Comparison of ENCODE assay signal across 8 cellular contexts in the genomic region with DNA sequence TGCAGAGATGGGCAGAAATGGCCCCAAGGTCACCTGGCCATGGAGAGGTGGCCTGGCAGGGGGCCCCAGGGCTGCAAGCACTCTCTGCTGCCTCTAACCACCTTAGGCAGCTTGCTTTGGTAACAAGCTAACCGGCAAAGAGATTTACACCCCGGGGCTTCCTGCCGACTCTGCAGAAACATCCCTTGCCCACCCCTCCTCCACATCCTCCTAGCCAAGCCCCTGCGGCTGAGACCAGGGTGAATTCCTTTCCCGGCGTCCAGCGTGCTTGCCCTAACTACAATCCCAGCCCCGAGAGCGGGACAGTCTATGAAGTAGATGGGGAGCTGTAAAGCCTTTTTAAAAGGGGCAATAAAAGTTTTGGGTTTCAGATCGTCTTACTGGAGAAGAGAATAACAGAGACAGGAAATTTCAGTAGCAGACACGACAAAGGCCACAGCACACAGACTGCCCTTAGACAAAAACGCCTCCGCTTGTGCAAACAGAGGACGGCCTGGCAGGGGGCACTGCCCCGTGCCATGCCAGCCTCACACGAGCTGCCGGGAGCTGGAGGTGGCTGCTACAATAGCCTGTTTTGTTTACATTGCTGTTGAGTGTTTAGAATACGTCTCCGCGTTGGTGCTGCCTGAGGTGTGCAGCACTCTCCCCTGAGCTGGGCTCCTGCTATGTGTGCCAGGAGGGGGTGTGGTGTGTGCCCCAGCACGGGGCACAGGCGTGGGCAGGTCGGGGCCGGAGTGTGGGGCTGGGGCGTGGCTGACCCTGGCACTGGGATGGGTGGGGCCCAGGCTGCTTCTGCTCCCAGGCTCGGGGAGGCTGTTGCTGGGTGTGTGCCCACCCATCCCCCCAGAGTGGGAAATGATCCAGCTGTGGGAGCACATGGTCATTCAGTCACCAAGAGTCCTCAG. TPM values are rescaled to one million over a fixed set of nuclear protein-coding genes. Genes with fewer than 3 reads are reported as not detected.
DNase-seq lines count a peak whose midpoint lies in the region; ATAC-seq and TF ChIP-seq lines count a peak whose summit lies in the region.

No MANE protein-coding gene starts in this region.

- H3K4me3 ChIP-seq in suprapubic skin = peak overlapping the region; percentile 9

- H3K4me3 Mint-ChIP-seq in T-helper 17 cell = peak overlapping the region; percentile 79

- TF ChIP-seq EP300 in suprapubic skin (IDR thresholded peaks at IDR 0.05) = no peak

- H3K27me3 ChIP-seq in suprapubic skin = peaks cover 10% of the 10 kb centered on the region

- ATAC-seq in T-helper 17 cell (peak; percentile 50), HG03095 (IDR thresholded peaks at IDR 0.05; ENCODE audit: unreplicated experiment) (no peak)

- DNase-seq in Ammon's horn (ENCODE audit: low spot score) (peak; percentile 60), HUDEP-2 (lab: John Stamatoyannopoulos, UW; ENCODE audit: unreplicated experiment in 76 of 76) (peak in 71 of 76 experiments; percentile 25 to 88 (median 77)), T-helper 17 cell (no peak), iPS-NIHi7 (ENCODE audit: extremely low spot score) (peak; percentile 88), suprapubic skin (ENCODE audit: low spot score in 2 of 2) (no peak), HuH-7.5 (ENCODE audit: low spot score) (no peak)
- DNase-seq in effector CD4-positive, alpha-beta T cell = no peak

- peak overlapping the region; percentile 79 for H3K27ac Mint-ChIP-seq in T-helper 17 cell

- H3K4me1 ChIP-seq in suprapubic skin = peaks cover 28% of the 10 kb centered on the region

- H3K27ac ChIP-seq in suprapubic skin = no peak overlapping the region

- no peaks in the 10 kb centered on the region for H3K9me3 ChIP-seq in T-helper 17 cell (ENCODE audit: control insufficient read depth, low read length, poor library complexity, severe bottlenecking)
- H3K9me3 ChIP-seq in suprapubic skin = no peaks in the 10 kb centered on the region

- no peaks in the 10 kb centered on the region for H3K36me3 Mint-ChIP-seq in T-helper 17 cell (ENCODE audit: low read depth)

- 6% methylated on average over 20 of the region's 26 CpGs for WGBS in suprapubic skin

- no peaks in the 10 kb centered on the region for H3K27me3 Mint-ChIP-seq in T-helper 17 cell

- no peak for TF ChIP-seq POLR2A in suprapubic skin (IDR thresholded peaks at IDR 0.05)

- peaks cover 6% of the 10 kb centered on the region for H3K4me1 Mint-ChIP-seq in T-helper 17 cell

- no peaks in the 10 kb centered on the region for H3K36me3 ChIP-seq in suprapubic skin

- no peak for TF ChIP-seq CTCF in suprapubic skin (IDR thresholded peaks at IDR 0.05)

RNA-seq across cellular contexts. Expression of a gene that starts 15.3 kb away (rescaled TPM):
- total RNA-seq in T-helper 17 cell (not detected), suprapubic skin (not detected)

RNA-seq across cellular contexts. Expression of a gene that starts 25.1 kb away (rescaled TPM):
- total RNA-seq in T-helper 17 cell = not detected
- under 1 TPM; 0.16 to 0.85 (median 0.46) TPM for total RNA-seq in suprapubic skin

RNA-seq across cellular contexts. Expression of a gene that starts 30.5 kb away (rescaled TPM):
- total RNA-seq in T-helper 17 cell = 1 to 10 TPM; 1.5 to 3.4 TPM
- 1 to 10 TPM in 1 of 4 donors, under 1 TPM in 3; 0.29 to 3.7 (median 0.49) TPM for total RNA-seq in suprapubic skin

RNA-seq across cellular contexts. Expression of a gene that starts 49.7 kb away (rescaled TPM):
- total RNA-seq in T-helper 17 cell (1 to 10 TPM; 1.4 to 3.8 TPM), suprapubic skin (10 to 100 TPM in 2 of 4 donors, 1 to 10 TPM in 2; 6.8 to 11.6 (median 9.4) TPM)

Comparison
In these comparisons a context has a peak if more than half of its experiments do, and no peak if none do; other contexts are left out.
1. DNase-seq: peak in Ammon's horn (single experiment), HUDEP-2 (71 of 76) and iPS-NIHi7 (single experiment); none in T-helper 17 cell (0 of 3), suprapubic skin (0 of 2), HuH-7.5 (single experiment) and effector CD4-positive, alpha-beta T cell (single experiment).